In the genomic region with DNA sequence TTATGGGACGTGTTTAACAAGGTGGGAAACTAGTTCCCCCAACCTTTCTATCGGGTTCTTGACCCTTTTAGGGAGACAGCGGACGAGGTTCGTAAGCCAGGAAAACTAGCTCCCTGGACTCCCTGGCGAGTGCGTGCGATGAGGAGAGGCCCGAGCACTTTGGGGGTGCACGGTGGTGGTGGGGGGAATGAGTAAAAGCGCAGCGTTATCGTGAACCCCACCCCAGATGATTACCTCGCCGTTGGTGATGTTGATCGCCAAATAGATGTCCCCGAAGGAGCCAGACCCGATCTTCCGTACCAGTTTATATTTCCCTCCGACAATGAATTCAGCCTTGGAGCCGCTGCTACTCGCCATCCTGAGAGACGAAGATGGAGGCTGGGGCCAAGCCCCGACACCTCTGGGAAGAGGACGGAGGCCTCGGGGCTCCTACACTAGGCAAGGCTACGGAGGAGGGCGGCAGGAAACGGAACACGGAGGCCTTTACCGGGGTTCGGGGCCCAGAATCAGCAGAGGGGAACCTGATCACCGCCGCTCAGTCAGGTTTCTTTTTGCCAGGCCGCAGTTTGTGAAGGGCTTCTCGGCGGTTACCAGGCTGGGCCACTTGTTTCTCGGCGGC, we compare ENCODE assay signal across 8 cellular contexts. TPM values are rescaled to one million over a fixed set of nuclear protein-coding genes. Genes with fewer than 3 reads are reported as not detected.
DNase-seq lines count a peak whose midpoint lies in the region; ATAC-seq and TF ChIP-seq lines count a peak whose summit lies in the region.

No MANE protein-coding gene starts in this region.

- H3K27me3 ChIP-seq in H9 (ENCODE audit: insufficient read depth, low read length) (no peaks in the 10 kb centered on the region), RWPE2 (ENCODE audit: insufficient read depth, poor library complexity, severe bottlenecking) (no peaks in the 10 kb centered on the region), muscle layer of colon (ENCODE audit: control insufficient read depth in 1 of 2, insufficient read depth in 2 of 2, low read length in 2 of 2) (no peaks in the 10 kb centered on the region)
- H3K27me3 ChIP-seq in effector memory CD4-positive, alpha-beta T cell (replicated peaks; ENCODE audit: control insufficient read depth, insufficient read depth, low read length, poor library complexity, severe bottlenecking): no peaks in the 10 kb centered on the region

- H4K8ac ChIP-seq in H9 (replicated peaks; ENCODE audit: insufficient read length, low read depth, low read length): peak overlapping the region; percentile 85

- H2BK5ac ChIP-seq in H9 (ENCODE audit: insufficient read length, low read length): peak overlapping the region; percentile 96

- peaks cover 31 to 39% of the 10 kb centered on the region in 2 experiments for H3K4me1 Mint-ChIP-seq in H9

- H3K4me3 ChIP-seq in RWPE2 (ENCODE audit: severe bottlenecking) (peak overlapping the region; percentile 84), muscle layer of colon (ENCODE audit: low read depth in 1 of 2, low read length in 2 of 2) (peak overlapping the region; percentile 97 to 98)
- H3K4me3 ChIP-seq in effector memory CD4-positive, alpha-beta T cell (ENCODE audit: insufficient read depth, low read depth, low read length, poor library complexity, severe bottlenecking): peak overlapping the region; percentile 92

- no peaks in the 10 kb centered on the region for H3K79me1 ChIP-seq in H9 (ENCODE audit: insufficient read depth, low read depth, low read length, poor library complexity, severe bottlenecking)

- H3K9ac ChIP-seq in H9 (ENCODE audit: extremely low read depth, insufficient read length, low read length) (peak overlapping the region; percentile 97), muscle layer of colon (ENCODE audit: low read length) (peak overlapping the region; percentile 99)

- H3K4me3 Mint-ChIP-seq in H9: peak overlapping the region; percentile 98 to 99

- peak overlapping the region; percentile 99 for H3K56ac ChIP-seq in H9 (ENCODE audit: insufficient read length, low read depth, low read length)

- 0 out of 2 replicates have a peak overlapping the region, but pooled peaks have one; percentile 69 for H2BK15ac ChIP-seq in H9 (ENCODE audit: low read depth, low read length)

- H2AFZ ChIP-seq in H9 (ENCODE audit: low read length): no peak overlapping the region

- H3K27me3 Mint-ChIP-seq in H9 (ENCODE audit: low read depth): no peaks in the 10 kb centered on the region

- no peak overlapping the region for H2BK20ac ChIP-seq in H9 (ENCODE audit: low read depth, low read length, poor library complexity, severe bottlenecking)

- peak overlapping the region; percentile 98 for H3K14ac ChIP-seq in H9 (ENCODE audit: insufficient read depth, low read length)

- ATAC-seq in RWPE2 (ENCODE audit: low read depth): no peak

- peaks cover 52% of the 10 kb centered on the region for H3K36me3 ChIP-seq in RWPE2 (ENCODE audit: low read depth)
- H3K36me3 ChIP-seq in effector memory CD4-positive, alpha-beta T cell (ENCODE audit: control insufficient read depth, insufficient read depth, low read length): peaks cover 16% of the 10 kb centered on the region
- H3K36me3 ChIP-seq in muscle layer of colon (ENCODE audit: insufficient read depth, low read length): peaks cover 13% of the 10 kb centered on the region

- H3K9me3 Mint-ChIP-seq in H9: peaks cover 0 to 2% of the 10 kb centered on the region in 2 experiments; a peak in 1 of 5 replicates

- peak overlapping the region; percentile 97 to 99 (median 99) for H3K27ac Mint-ChIP-seq in H9

- DNase-seq in Daoy (ENCODE audit: low read depth): peak; percentile 26
- no peak for DNase-seq in H9
- no peak for DNase-seq in RWPE2 (ENCODE audit: low spot score)
- DNase-seq in effector memory CD4-positive, alpha-beta T cell: no peak
- DNase-seq in DMS114 treated with DMSO at 0.1 percent for 48 hours (lab: John Stamatoyannopoulos, UW; ENCODE audit: unreplicated experiment): no peak
- no peak for DNase-seq in GM19238 (ENCODE audit: insufficient read length, low spot score)
- no peak for DNase-seq in ecto neural progenitor cell (ENCODE audit: low spot score)

- H3K27ac ChIP-seq in H9 (ENCODE audit: insufficient read length, low read depth, low read length) (peak overlapping the region; percentile 90), RWPE2 (ENCODE audit: poor library complexity, severe bottlenecking) (peak overlapping the region; percentile 84), muscle layer of colon (ENCODE audit: low read depth, low read length) (peak overlapping the region; percentile 99)
- H3K27ac ChIP-seq in effector memory CD4-positive, alpha-beta T cell (ENCODE audit: insufficient read depth, low read length, poor library complexity, severe bottlenecking): peak overlapping the region; percentile 97

- peak overlapping the region; percentile 63 for H4K91ac ChIP-seq in H9 (ENCODE audit: insufficient read length, low read depth, low read length)

- H3K4me1 ChIP-seq in H9 (ENCODE audit: insufficient read depth, low read length) (no peaks in the 10 kb centered on the region), RWPE2 (ENCODE audit: insufficient read depth, poor library complexity, severe bottlenecking) (peaks cover 43% of the 10 kb centered on the region), muscle layer of colon (ENCODE audit: insufficient read depth, low read length) (peaks cover 27% of the 10 kb centered on the region)
- H3K4me1 ChIP-seq in effector memory CD4-positive, alpha-beta T cell (ENCODE audit: control insufficient read depth, insufficient read depth, low read length, poor library complexity, severe bottlenecking): peaks cover 16% of the 10 kb centered on the region

- H4K20me1 ChIP-seq in H9 (ENCODE audit: control insufficient read depth, insufficient read depth, insufficient read length): no peaks in the 10 kb centered on the region

- no peak overlapping the region for H3T11ph ChIP-seq in H9 (ENCODE audit: low read length)

- peak overlapping the region; percentile 36 for H4K5ac ChIP-seq in H9 (ENCODE audit: insufficient read length, low read depth, low read length)

- peak overlapping the region; percentile 89 for H3K4ac ChIP-seq in H9 (ENCODE audit: low read depth, low read length)

- peak overlapping the region; percentile 79 for H2BK12ac ChIP-seq in H9 (ENCODE audit: insufficient read length, low read depth, low read length)

- H3K9me3 ChIP-seq in H9 (ENCODE audit: control insufficient read depth, low read depth, low read length) (no peaks in the 10 kb centered on the region), RWPE2 (ENCODE audit: severe bottlenecking) (no peaks in the 10 kb centered on the region), muscle layer of colon (ENCODE audit: low read length) (no peaks in the 10 kb centered on the region)
- H3K9me3 ChIP-seq in effector memory CD4-positive, alpha-beta T cell (ENCODE audit: control insufficient read depth, low read length): no peaks in the 10 kb centered on the region

- H3K18ac ChIP-seq in H9 (ENCODE audit: insufficient read length, low read depth, low read length): peak overlapping the region; percentile 74

- peaks cover 15% of the 10 kb centered on the region for H3K23me2 ChIP-seq in H9 (ENCODE audit: insufficient read length, low read depth, low read length, poor library complexity, severe bottlenecking)

- TF ChIP-seq CTCF in H9 (conservative IDR thresholded peaks at IDR 0.05) (no peak), RWPE2 (IDR thresholded peaks at IDR 0.05; ENCODE audit: poor library complexity, severe bottlenecking) (no peak)

- WGBS in H9 (ENCODE audit: extremely low coverage, insufficient read length, low lambda C conversion rate): no CpG with 5 or more reads among the region's 39 CpGs

- peak overlapping the region; percentile 14 for H3K23ac ChIP-seq in H9 (ENCODE audit: insufficient read length, low read depth, low read length)

- H3K36me3 Mint-ChIP-seq in H9 (ENCODE audit: insufficient read depth in 1 of 3, low read depth in 3 of 3): peaks cover 39 to 53% (median 49%) of the 10 kb centered on the region in 3 experiments

- H2AK5ac ChIP-seq in H9 (ENCODE audit: insufficient read length, low read length): no peak overlapping the region

- H3K4me2 ChIP-seq in H9 (ENCODE audit: insufficient read depth, insufficient read length, low read length): peak overlapping the region; percentile 99

- H2BK120ac ChIP-seq in H9 (ENCODE audit: low read depth, low read length, poor library complexity, severe bottlenecking): peak overlapping the region; percentile 53

- peaks cover 49% of the 10 kb centered on the region for H3K79me2 ChIP-seq in H9 (ENCODE audit: insufficient read depth, low read length)

RNA-seq across cellular contexts. Expression of a gene that starts 0.5 kb away (rescaled TPM):
- 298 and 334 TPM in 2 replicates for total RNA-seq in Daoy (2014; rRNA removed; shearing (Covaris generic))
- 304 and 310 TPM in 2 replicates for total RNA-seq in H9 (2021)

RNA-seq across cellular contexts. Expression of a gene that starts 30.6 kb away (rescaled TPM):
- 0.69 and 0.80 TPM in 2 replicates for total RNA-seq in Daoy (2014; rRNA removed; shearing (Covaris generic))
- total RNA-seq in H9 (2021): 0.39 and 0.42 TPM in 2 replicates
